2 cellular contexts compared by ENCODE assay signal in the genomic region with DNA sequence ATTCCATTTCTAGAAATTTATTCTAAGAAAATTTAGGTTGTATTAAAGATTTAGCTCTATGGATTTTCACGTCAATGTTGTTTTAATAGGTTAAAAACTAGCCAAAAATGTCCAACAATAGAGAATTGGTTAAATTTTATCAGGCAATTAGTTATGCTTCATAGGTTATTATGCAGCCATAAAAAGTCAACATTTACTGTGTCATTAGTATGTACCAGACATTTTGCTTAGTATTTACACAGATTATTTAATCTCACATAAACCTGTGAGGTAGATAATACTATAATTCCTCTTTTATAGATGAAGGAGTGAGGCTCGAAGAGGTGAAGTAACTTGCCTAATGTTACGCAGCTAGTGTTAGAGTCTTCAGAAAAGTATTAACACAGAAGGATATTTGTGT.
TF ChIP-seq lines count a peak whose summit lies in the region.

No MANE protein-coding gene starts in this region.

TF ChIP-seq in HEK293, 187 proteins besides CTCF, POLR2A, EP300 and RAD21 (continued from another document):
- TF ChIP-seq, protein P1, sequence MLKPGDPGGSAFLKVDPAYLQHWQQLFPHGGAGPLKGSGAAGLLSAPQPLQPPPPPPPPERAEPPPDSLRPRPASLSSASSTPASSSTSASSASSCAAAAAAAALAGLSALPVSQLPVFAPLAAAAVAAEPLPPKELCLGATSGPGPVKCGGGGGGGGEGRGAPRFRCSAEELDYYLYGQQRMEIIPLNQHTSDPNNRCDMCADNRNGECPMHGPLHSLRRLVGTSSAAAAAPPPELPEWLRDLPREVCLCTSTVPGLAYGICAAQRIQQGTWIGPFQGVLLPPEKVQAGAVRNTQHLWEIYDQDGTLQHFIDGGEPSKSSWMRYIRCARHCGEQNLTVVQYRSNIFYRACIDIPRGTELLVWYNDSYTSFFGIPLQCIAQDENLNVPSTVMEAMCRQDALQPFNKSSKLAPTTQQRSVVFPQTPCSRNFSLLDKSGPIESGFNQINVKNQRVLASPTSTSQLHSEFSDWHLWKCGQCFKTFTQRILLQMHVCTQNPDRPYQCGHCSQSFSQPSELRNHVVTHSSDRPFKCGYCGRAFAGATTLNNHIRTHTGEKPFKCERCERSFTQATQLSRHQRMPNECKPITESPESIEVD (tag by site-specific recombination; IDR thresholded peaks at IDR 0.05) = peak; percentile 95

TF ChIP-seq in GM12878, 131 proteins besides CTCF, POLR2A, EP300 and RAD21 (continued from another document):
- TF ChIP-seq HSF1 (IDR thresholded peaks at IDR 0.05; ENCODE audit: low read depth, low read length) = no peak
- TF ChIP-seq KDM1A (IDR thresholded peaks at IDR 0.05; ENCODE audit: borderline replicate concordance) = no peak
- TF ChIP-seq FOXK2 (IDR thresholded peaks at IDR 0.05) = no peak
- no peak for TF ChIP-seq RELA (IDR thresholded peaks at IDR 0.05; ENCODE audit: borderline replicate concordance, partially characterized antibody)
- TF ChIP-seq ZNF384 (IDR thresholded peaks at IDR 0.05; ENCODE audit: borderline replicate concordance, low read depth, low read length) = no peak
- no peak for TF ChIP-seq CHD1 (IDR thresholded peaks at IDR 0.05; ENCODE audit: low read depth, low read length)
- TF ChIP-seq CREB1 (IDR thresholded peaks at IDR 0.05; ENCODE audit: low read depth) = no peak
- no peak for TF ChIP-seq POLR2AphosphoS2 (IDR thresholded peaks at IDR 0.05; ENCODE audit: low read depth, low read length)
- TF ChIP-seq ATF7 (IDR thresholded peaks at IDR 0.05; ENCODE audit: low read depth) = no peak
- TF ChIP-seq NR2C1 (IDR thresholded peaks at IDR 0.05) = no peak
- TF ChIP-seq, protein P2, sequence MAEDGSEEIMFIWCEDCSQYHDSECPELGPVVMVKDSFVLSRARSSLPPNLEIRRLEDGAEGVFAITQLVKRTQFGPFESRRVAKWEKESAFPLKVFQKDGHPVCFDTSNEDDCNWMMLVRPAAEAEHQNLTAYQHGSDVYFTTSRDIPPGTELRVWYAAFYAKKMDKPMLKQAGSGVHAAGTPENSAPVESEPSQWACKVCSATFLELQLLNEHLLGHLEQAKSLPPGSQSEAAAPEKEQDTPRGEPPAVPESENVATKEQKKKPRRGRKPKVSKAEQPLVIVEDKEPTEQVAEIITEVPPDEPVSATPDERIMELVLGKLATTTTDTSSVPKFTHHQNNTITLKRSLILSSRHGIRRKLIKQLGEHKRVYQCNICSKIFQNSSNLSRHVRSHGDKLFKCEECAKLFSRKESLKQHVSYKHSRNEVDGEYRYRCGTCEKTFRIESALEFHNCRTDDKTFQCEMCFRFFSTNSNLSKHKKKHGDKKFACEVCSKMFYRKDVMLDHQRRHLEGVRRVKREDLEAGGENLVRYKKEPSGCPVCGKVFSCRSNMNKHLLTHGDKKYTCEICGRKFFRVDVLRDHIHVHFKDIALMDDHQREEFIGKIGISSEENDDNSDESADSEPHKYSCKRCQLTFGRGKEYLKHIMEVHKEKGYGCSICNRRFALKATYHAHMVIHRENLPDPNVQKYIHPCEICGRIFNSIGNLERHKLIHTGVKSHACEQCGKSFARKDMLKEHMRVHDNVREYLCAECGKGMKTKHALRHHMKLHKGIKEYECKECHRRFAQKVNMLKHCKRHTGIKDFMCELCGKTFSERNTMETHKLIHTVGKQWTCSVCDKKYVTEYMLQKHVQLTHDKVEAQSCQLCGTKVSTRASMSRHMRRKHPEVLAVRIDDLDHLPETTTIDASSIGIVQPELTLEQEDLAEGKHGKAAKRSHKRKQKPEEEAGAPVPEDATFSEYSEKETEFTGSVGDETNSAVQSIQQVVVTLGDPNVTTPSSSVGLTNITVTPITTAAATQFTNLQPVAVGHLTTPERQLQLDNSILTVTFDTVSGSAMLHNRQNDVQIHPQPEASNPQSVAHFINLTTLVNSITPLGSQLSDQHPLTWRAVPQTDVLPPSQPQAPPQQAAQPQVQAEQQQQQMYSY (CRISPR knock-in tag; IDR thresholded peaks at IDR 0.05) = no peak
- TF ChIP-seq ATF3 (IDR thresholded peaks at IDR 0.05; ENCODE audit: borderline replicate concordance, extremely low read depth, low read depth, low read length) = no peak
- TF ChIP-seq E2F4 (IDR thresholded peaks at IDR 0.05; ENCODE audit: low read depth, low read length) = no peak
- TF ChIP-seq USF1 (IDR thresholded peaks at IDR 0.05; ENCODE audit: borderline replicate concordance, extremely low read length, insufficient read depth, low read depth, low read length) = no peak
- TF ChIP-seq HCFC1 (IDR thresholded peaks at IDR 0.05; ENCODE audit: low read length) = no peak
- no peak for TF ChIP-seq JUNB (IDR thresholded peaks at IDR 0.05)
